In the genomic region with DNA sequence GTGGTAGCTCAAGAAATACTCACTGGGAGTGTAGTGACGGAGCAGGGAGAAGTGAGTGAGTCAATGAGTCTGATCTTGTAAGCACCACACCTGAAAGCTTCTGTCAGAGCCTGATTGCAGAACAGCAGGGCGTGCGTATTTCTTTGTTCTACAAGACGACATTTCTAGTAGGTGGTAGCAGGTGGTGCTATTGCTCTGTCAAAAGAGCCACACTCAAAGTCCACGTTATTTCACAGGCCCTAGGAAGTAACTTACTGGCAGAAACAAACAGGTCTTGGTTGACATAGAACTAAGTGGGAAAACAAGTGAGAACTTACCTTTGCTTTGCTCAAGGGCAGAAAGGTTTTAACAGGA, we compare ENCODE assay signal across 10 cellular contexts. TPM values are rescaled to one million over a fixed set of nuclear protein-coding genes. Genes with fewer than 3 reads are reported as not detected.
DNase-seq lines count a peak whose midpoint lies in the region; ATAC-seq and TF ChIP-seq lines count a peak whose summit lies in the region.
"Had no signal": no experiment of that assay in that cellular context is flagged by ENCODE, and none has a peak within 500 bp of the region (broad histone marks: within the 10 kb centered on the region; RNA-seq: fewer than 3 reads in every experiment).

No MANE protein-coding gene starts in this region.

- H3K9ac ChIP-seq in NT2/D1 (ENCODE audit: insufficient read length, low read depth): no peak overlapping the region

- TF ChIP-seq EP300 in sigmoid colon (IDR thresholded peaks at IDR 0.05): no peak

- H3K9me3 ChIP-seq in NT2/D1 (ENCODE audit: insufficient read depth, low read length) (no peaks in the 10 kb centered on the region), psoas muscle (no peaks in the 10 kb centered on the region), sigmoid colon (no peaks in the 10 kb centered on the region)
- H3K9me3 ChIP-seq: BE2C had no signal

- TF ChIP-seq POLR2A in sigmoid colon (IDR thresholded peaks at IDR 0.05): no peak

- DNase-seq in NCI-H82 (lab: John Stamatoyannopoulos, UW) (peak; percentile 8), NCI-H82 treated with DMSO at 0.1 percent for 48 hours (lab: John Stamatoyannopoulos, UW; ENCODE audit: unreplicated experiment) (no peak), NT2/D1 (ENCODE audit: low read depth, low spot score) (peak; percentile 44), epithelial cell of prostate (ENCODE audit: low read depth, low spot score) (peak; percentile 76), psoas muscle (no peak), sigmoid colon (no peak), putamen (ENCODE audit: low spot score) (no peak)
- DNase-seq: BE2C; stimulated activated CD4-positive, alpha-beta T cell treated with anti-CD3 and anti-CD28 coated beads, Interleukin-15, amount 100 ng/mL, for 24 hours had no signal

- no peaks in the 10 kb centered on the region for H3K27me3 ChIP-seq in NT2/D1 (ENCODE audit: insufficient read depth, insufficient read length)
- no peaks in the 10 kb centered on the region for H3K27me3 ChIP-seq in psoas muscle (ENCODE audit: insufficient read depth in 3 of 3, low read length in 2 of 3)
- no peaks in the 10 kb centered on the region for H3K27me3 ChIP-seq in sigmoid colon
- H3K27me3 ChIP-seq: BE2C had no signal

- intact Hi-C loops in psoas muscle (cut with DNase I) (loop anchor here in 1 of 2 donors (5.0 kb wide), 1 partner anchor 47 kb away; the partner anchor contains the start of gene SPRY1), sigmoid colon (cut with DNase I) (no loop called here)

- ATAC-seq in psoas muscle (peak; percentile 47 to 69 (median 50)), HG03571 (IDR thresholded peaks at IDR 0.05; ENCODE audit: unreplicated experiment) (no peak)

- H3K4me3 ChIP-seq in NT2/D1 (ENCODE audit: insufficient read length, low read depth) (no peak overlapping the region), psoas muscle (no peak overlapping the region), sigmoid colon (no peak overlapping the region)

- H3K4me1 ChIP-seq in NT2/D1 (ENCODE audit: insufficient read depth, insufficient read length) (no peaks in the 10 kb centered on the region), psoas muscle (peaks cover 20% of the 10 kb centered on the region), sigmoid colon (peaks cover 0 to 19% (median 6%) of the 10 kb centered on the region in 4 donors)
- H3K4me1 ChIP-seq: BE2C had no signal

- TF ChIP-seq CTCF in psoas muscle (IDR thresholded peaks at IDR 0.05): peak; percentile 11
- TF ChIP-seq CTCF in sigmoid colon (IDR thresholded peaks at IDR 0.05): no peak

- 70 to 76% (median 75%) methylated on average over 5 of the region's 5 CpGs for WGBS in psoas muscle, 3 donors
- WGBS in sigmoid colon, 2 donors: 20 to 55% methylated on average over 5 of the region's 5 CpGs

- H3K27ac ChIP-seq in epithelial cell of prostate (no peak overlapping the region), psoas muscle (peak overlapping the region; percentile 12), sigmoid colon (no peak overlapping the region)

- no peaks in the 10 kb centered on the region for H3K36me3 ChIP-seq in NT2/D1 (ENCODE audit: insufficient read depth, insufficient read length, low read length)
- no peaks in the 10 kb centered on the region for H3K36me3 ChIP-seq in psoas muscle (ENCODE audit: insufficient read depth in 1 of 2, low read depth in 1 of 2)
- no peaks in the 10 kb centered on the region for H3K36me3 ChIP-seq in sigmoid colon
- H3K36me3 ChIP-seq: BE2C had no signal

RNA-seq across cellular contexts. Expression of gene SPRY1, which starts 46.4 kb away (rescaled TPM):
- total RNA-seq in psoas muscle (100 to 1,000 TPM in 2 of 4 donors, 10 to 100 TPM in 2; 41.1 to 104 (median 96.9) TPM), sigmoid colon (10 to 100 TPM; 37.6 to 84.4 (median 56.7) TPM)
- polyA plus RNA-seq in psoas muscle (10 to 100 TPM; 19.2 to 24.6 (median 22.9) TPM), sigmoid colon (10 to 100 TPM in 2 of 3 donors, 1 to 10 TPM in 1; 5.5 to 21.0 (median 18.1) TPM)

Comparison
In these comparisons a context has a peak if more than half of its experiments do, and no peak if none do; other contexts are left out.
1. DNase-seq: peak in NCI-H82 (single experiment), NT2/D1 (single experiment) and epithelial cell of prostate (single experiment); none in NCI-H82 treated with DMSO at 0.1 percent for 48 hours (single experiment), psoas muscle (0 of 2), sigmoid colon (single experiment) and putamen (single experiment).